Comparison of ENCODE assay signal across 23 cellular contexts in genomic region chr3:24164967-24165366, GRCh38.
"Had no signal": no experiment of that assay in that cellular context is flagged by ENCODE, and none has a peak within 500 bp of the region (broad histone marks: within the 10 kb centered on the region; RNA-seq: fewer than 3 reads in every experiment).

No MANE protein-coding gene starts in this region.

- ATAC-seq: foreskin keratinocyte; gastroesophageal sphincter; heart left ventricle; natural killer cell; stimulated activated effector memory CD8-positive, alpha-beta T cell treated with anti-CD3 and anti-CD28 coated beads, Interleukin-12 subunit alpha, Interleukin-12 subunit beta, amount 100 ng/mL, for 72 hours had no signal

- H3K4me3 ChIP-seq: colonic mucosa, esophagus muscularis mucosa, gastroesophageal sphincter, heart left ventricle, lung, prostate gland, right atrium auricular region, sigmoid colon, stomach, thyroid gland had no signal

- DNase-seq: colonic mucosa; effector CD8-positive, alpha-beta T cell; foreskin keratinocyte; heart left ventricle; hypothalamus; immature natural killer cell; natural killer cell; sigmoid colon; stimulated activated CD4-positive, alpha-beta T cell treated with anti-CD3 and anti-CD28 coated beads, Interleukin-2, amount 100 ng/mL, for 24 hours; stimulated activated CD4-positive, alpha-beta T cell treated with anti-CD3 and anti-CD28 coated beads, Interleukin-4, amount 100 ng/mL, for 24 hours; stimulated activated naive CD4-positive, alpha-beta T cell treated with Interleukin-2 at 50 U/mL for 16 hours; stomach; thyroid gland had no signal

- FAIRE-seq: endothelial cell of umbilical vein, keratinocyte had no signal

- H3K9ac ChIP-seq: parathyroid adenoma had no signal

- H3K36me3 ChIP-seq: colonic mucosa, esophagus muscularis mucosa, gastroesophageal sphincter, heart left ventricle, neutrophil, prostate gland, right atrium auricular region, sigmoid colon, stomach, thyroid gland had no signal

- H3K27ac ChIP-seq: colonic mucosa, esophagus muscularis mucosa, foreskin keratinocyte, gastroesophageal sphincter, heart left ventricle, neutrophil, parathyroid adenoma, prostate gland, right atrium auricular region, sigmoid colon, stomach, thyroid gland had no signal

- H3K27me3 ChIP-seq: colonic mucosa, esophagus muscularis mucosa, foreskin keratinocyte, gastroesophageal sphincter, heart left ventricle, neutrophil, right atrium auricular region, sigmoid colon, stomach, thyroid gland had no signal

- H2AFZ ChIP-seq: parathyroid adenoma had no signal

- H3K9me3 ChIP-seq: colonic mucosa, esophagus muscularis mucosa, gastroesophageal sphincter, heart left ventricle, neutrophil, prostate gland, right atrium auricular region, sigmoid colon, stomach, thyroid gland had no signal

- H3K4me1 ChIP-seq: colonic mucosa, foreskin keratinocyte, parathyroid adenoma, prostate gland had no signal
